Comparison of ENCODE assay signal across 8 cellular contexts in the genomic region with DNA sequence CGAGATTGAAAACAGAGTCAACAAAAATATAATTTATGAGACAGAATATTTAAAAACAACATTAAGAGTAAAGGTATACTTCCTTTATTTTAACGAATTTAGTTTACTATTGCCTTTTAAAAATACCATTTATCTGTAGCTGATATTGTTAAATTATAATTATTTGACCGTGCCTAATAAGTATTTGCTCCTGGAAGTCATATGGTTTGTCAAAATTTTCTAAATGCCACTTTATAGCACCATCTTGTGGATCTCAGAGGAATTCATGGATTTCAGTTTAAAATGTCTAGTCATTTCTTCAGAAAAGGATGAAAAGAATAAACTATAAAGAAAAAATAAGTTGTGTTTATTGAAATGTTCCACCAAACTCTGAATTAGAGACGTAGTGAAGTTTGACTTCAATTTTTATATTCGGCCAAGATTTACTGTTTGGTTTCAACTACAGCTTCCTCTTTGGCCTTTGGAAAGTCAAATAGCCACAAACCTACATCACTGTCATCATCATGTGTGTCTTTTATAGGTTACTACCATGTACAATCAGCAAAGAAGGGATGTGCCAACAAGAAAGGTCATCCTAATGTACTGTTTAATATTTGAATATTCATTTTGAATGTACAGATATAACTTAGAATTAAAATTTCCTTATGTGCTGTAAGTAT. TPM values are rescaled to one million over a fixed set of nuclear protein-coding genes. Genes with fewer than 3 reads are reported as not detected.
DNase-seq lines count a peak whose midpoint lies in the region; ATAC-seq and TF ChIP-seq lines count a peak whose summit lies in the region.

No MANE protein-coding gene starts in this region.

- no peak overlapping the region for H3K27ac Mint-ChIP-seq in activated B cell treated with CpG ODN at 0.5 μM for 24 hours
- no peak overlapping the region for H3K27ac Mint-ChIP-seq in activated CD4-positive, alpha-beta T cell treated with anti-CD3 and anti-CD28 coated beads, Interleukin-2, amount 10 ng/mL, durations not matched to agents 7 days and 5 days

- POLR2A ChIA-PET in activated B cell treated with CpG ODN at 0.5 μM for 24 hours (lab: Charles Lee): no interaction called here
- POLR2A ChIA-PET in activated CD4-positive, alpha-beta T cell treated with anti-CD3 and anti-CD28 coated beads, Interleukin-2, amount 10 ng/mL, durations not matched to agents 7 days and 5 days (lab: Charles Lee): no interaction called here

- DNase-seq in DMS53 (lab: John Stamatoyannopoulos, UW): peak; percentile 60
- peak; percentile 34 for DNase-seq in LoVo (ENCODE audit: low spot score)
- no peak for DNase-seq in activated B cell treated with CpG ODN at 0.5 μM for 24 hours
- no peak for DNase-seq in left lobe of liver (ENCODE audit: low spot score)
- no peak for DNase-seq in stimulated activated CD4-positive, alpha-beta T cell treated with anti-CD3 and anti-CD28 coated beads, Interleukin-4, amount 100 ng/mL, for 1 hour
- no peak for DNase-seq in HPDE6-E6E7 (ENCODE audit: extremely low spot score)
- no peak for DNase-seq in activated CD4-positive, alpha-beta T cell treated with anti-CD3 and anti-CD28 coated beads, Interleukin-2, amount 10 ng/mL, durations not matched to agents 7 days and 5 days

- no peaks in the 10 kb centered on the region for H3K36me3 Mint-ChIP-seq in activated B cell treated with CpG ODN at 0.5 μM for 24 hours (ENCODE audit: low read depth)
- no peaks in the 10 kb centered on the region for H3K36me3 Mint-ChIP-seq in activated CD4-positive, alpha-beta T cell treated with anti-CD3 and anti-CD28 coated beads, Interleukin-2, amount 10 ng/mL, durations not matched to agents 7 days and 5 days (ENCODE audit: low read depth)

- intact Hi-C loops in activated B cell treated with CpG ODN at 0.5 μM for 24 hours (cut with micrococcal nuclease): loop anchor here (1.0 kb wide), 2 partner anchors 10 to 157 kb away; a partner anchor contains a TSS

- H3K27me3 Mint-ChIP-seq in activated B cell treated with CpG ODN at 0.5 μM for 24 hours: peaks cover 14% of the 10 kb centered on the region
- peaks cover 43% of the 10 kb centered on the region for H3K27me3 Mint-ChIP-seq in activated CD4-positive, alpha-beta T cell treated with anti-CD3 and anti-CD28 coated beads, Interleukin-2, amount 10 ng/mL, durations not matched to agents 7 days and 5 days

- no peaks in the 10 kb centered on the region for H3K9me3 Mint-ChIP-seq in activated B cell treated with CpG ODN at 0.5 μM for 24 hours
- no peaks in the 10 kb centered on the region for H3K9me3 Mint-ChIP-seq in activated CD4-positive, alpha-beta T cell treated with anti-CD3 and anti-CD28 coated beads, Interleukin-2, amount 10 ng/mL, durations not matched to agents 7 days and 5 days

- H3K4me1 Mint-ChIP-seq in activated B cell treated with CpG ODN at 0.5 μM for 24 hours: no peaks in the 10 kb centered on the region
- H3K4me1 Mint-ChIP-seq in activated CD4-positive, alpha-beta T cell treated with anti-CD3 and anti-CD28 coated beads, Interleukin-2, amount 10 ng/mL, durations not matched to agents 7 days and 5 days: no peaks in the 10 kb centered on the region

- CTCF ChIA-PET in activated B cell treated with CpG ODN at 0.5 μM for 24 hours (lab: Charles Lee): interaction anchor here (1.1 to 2.2 kb wide), 3 partner anchors 9 to 1547 kb away, joined by 3 to 5 read pairs (median 5); no protein-coding TSS in a partner anchor
- CTCF ChIA-PET in activated CD4-positive, alpha-beta T cell treated with anti-CD3 and anti-CD28 coated beads, Interleukin-2, amount 10 ng/mL, durations not matched to agents 7 days and 5 days (lab: Charles Lee): no interaction called here

- no peak for ATAC-seq in activated B cell treated with CpG ODN at 0.5 μM for 24 hours (ENCODE audit: low read depth)
- peak; percentile 73 for ATAC-seq in left lobe of liver
- ATAC-seq in HG03439 (IDR thresholded peaks at IDR 0.05; ENCODE audit: unreplicated experiment): no peak

- H3K4me3 Mint-ChIP-seq in activated B cell treated with CpG ODN at 0.5 μM for 24 hours: no peak overlapping the region
- no peak overlapping the region for H3K4me3 Mint-ChIP-seq in activated CD4-positive, alpha-beta T cell treated with anti-CD3 and anti-CD28 coated beads, Interleukin-2, amount 10 ng/mL, durations not matched to agents 7 days and 5 days

- TF ChIP-seq CTCF in activated B cell treated with CpG ODN at 0.5 μM for 24 hours (IDR thresholded peaks at IDR 0.05): peak; percentile 80

RNA-seq across cellular contexts. Expression of a gene that starts 10.3 kb away (rescaled TPM):
- total RNA-seq in activated B cell treated with CpG ODN at 0.5 μM for 24 hours: 1.4 and 1.5 TPM in 2 replicates
- total RNA-seq in left lobe of liver: 7.8 TPM
- 1 to 10 TPM; 2.3 to 2.4 TPM for total RNA-seq in activated CD4-positive, alpha-beta T cell treated with anti-CD3 and anti-CD28 coated beads, Interleukin-2, amount 10 ng/mL, durations not matched to agents 7 days and 5 days

RNA-seq across cellular contexts. Expression of a gene that starts 49.8 kb away (rescaled TPM):
- 12.1 and 12.6 TPM in 2 replicates for total RNA-seq in activated B cell treated with CpG ODN at 0.5 μM for 24 hours
- 6.9 TPM for total RNA-seq in left lobe of liver
- 10 to 100 TPM; 18.0 to 18.4 TPM for total RNA-seq in activated CD4-positive, alpha-beta T cell treated with anti-CD3 and anti-CD28 coated beads, Interleukin-2, amount 10 ng/mL, durations not matched to agents 7 days and 5 days

Comparison
In these comparisons a context has a peak if more than half of its experiments do, and no peak if none do; other contexts are left out.
1. DNase-seq: peak in DMS53 (single experiment) and LoVo (single experiment); none in activated B cell treated with CpG ODN at 0.5 μM for 24 hours (single experiment), left lobe of liver (single experiment), stimulated activated CD4-positive, alpha-beta T cell treated with anti-CD3 and anti-CD28 coated beads, Interleukin-4, amount 100 ng/mL, for 1 hour (single experiment), HPDE6-E6E7 (single experiment) and activated CD4-positive, alpha-beta T cell treated with anti-CD3 and anti-CD28 coated beads, Interleukin-2, amount 10 ng/mL, durations not matched to agents 7 days and 5 days (single experiment).